ENCODE assay signal across 3 cellular contexts in the genomic region with DNA sequence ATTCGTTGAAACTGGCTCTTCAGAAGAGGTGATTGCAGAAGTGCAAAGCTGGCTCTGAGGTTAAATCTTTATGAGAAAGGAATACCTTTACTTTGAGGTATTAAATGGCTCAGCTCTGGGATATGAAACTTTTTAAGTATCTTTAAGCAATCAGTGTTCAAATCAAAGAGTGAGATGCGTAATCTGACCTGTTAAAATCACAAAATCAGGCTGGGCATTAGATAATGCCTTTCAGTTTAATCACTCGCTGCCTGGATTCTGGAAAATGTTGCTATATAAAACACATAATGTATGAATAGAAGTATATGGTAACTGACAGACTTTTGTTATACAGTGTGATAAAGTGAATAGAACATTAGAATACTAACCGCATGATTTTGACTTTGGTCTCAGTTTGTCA.
TF ChIP-seq lines count a peak whose summit lies in the region.

No MANE protein-coding gene starts in this region.

TF ChIP-seq in SK-N-SH, 30 proteins besides CTCF, POLR2A, EP300 and RAD21:
- no peak for TF ChIP-seq FOSL2 (IDR thresholded peaks at IDR 0.05; ENCODE audit: borderline replicate concordance, low read depth)
- no peak for TF ChIP-seq ZBTB33 (IDR thresholded peaks at IDR 0.05; ENCODE audit: borderline replicate concordance, low read depth)
- TF ChIP-seq POLR2AphosphoS5 (IDR thresholded peaks at IDR 0.05; ENCODE audit: low read depth, low read length), result no peak
- no peak for TF ChIP-seq ELF1 (IDR thresholded peaks at IDR 0.05)
- TF ChIP-seq MXI1 (IDR thresholded peaks at IDR 0.05; ENCODE audit: low read depth, low read length), result no peak
- no peak for TF ChIP-seq MAX (IDR thresholded peaks at IDR 0.05; ENCODE audit: low read depth)
- TF ChIP-seq JUND (IDR thresholded peaks at IDR 0.05), result no peak
- TF ChIP-seq EZH2phosphoT487 (IDR thresholded peaks at IDR 0.05; ENCODE audit: borderline replicate concordance, low read depth), result no peak
- no peak for TF ChIP-seq MEF2A (IDR thresholded peaks at IDR 0.05; ENCODE audit: borderline replicate concordance, low read depth)
- no peak for TF ChIP-seq YY1 (IDR thresholded peaks at IDR 0.05; ENCODE audit: low read depth)
- no peak for TF ChIP-seq TAF1 (IDR thresholded peaks at IDR 0.05; ENCODE audit: borderline replicate concordance, low read depth, low read length)
- TF ChIP-seq NRF1 (IDR thresholded peaks at IDR 0.05; ENCODE audit: low read depth, low read length), result no peak
- TF ChIP-seq RFX5 (IDR thresholded peaks at IDR 0.05; ENCODE audit: low read length), result no peak
- no peak for TF ChIP-seq FOXM1 (IDR thresholded peaks at IDR 0.05; ENCODE audit: low read depth)
- no peak for TF ChIP-seq GABPA (IDR thresholded peaks at IDR 0.05; ENCODE audit: low read depth)
- TF ChIP-seq RCOR1 (IDR thresholded peaks at IDR 0.05; ENCODE audit: low read length), result no peak
- TF ChIP-seq USF1 (IDR thresholded peaks at IDR 0.05; ENCODE audit: borderline replicate concordance, low read depth), result no peak
- no peak for TF ChIP-seq IRF3 (IDR thresholded peaks at IDR 0.05; ENCODE audit: low read depth, low read length)
- no peak for TF ChIP-seq CHD2 (IDR thresholded peaks at IDR 0.05; ENCODE audit: low read length, partially characterized antibody)
TF ChIP-seq in SK-N-SH: peak in this region for 0.

TF ChIP-seq in SK-N-SH treated with all-trans-retinoic acid at 6 μM for 48 hours, 23 proteins besides CTCF, POLR2A, EP300 and RAD21:
- TF ChIP-seq PATZ1 (CRISPR knock-in tag; IDR thresholded peaks at IDR 0.05; ENCODE audit: borderline replicate concordance) (no peak), ISL1 (CRISPR knock-in tag; IDR thresholded peaks at IDR 0.05) (no peak)

TF ChIP-seq in HEK293, 187 proteins besides CTCF, POLR2A, EP300 and RAD21:
- TF ChIP-seq ZNF677 (tag by site-specific recombination; IDR thresholded peaks at IDR 0.05) (no peak), GLIS1 (tag by site-specific recombination; IDR thresholded peaks at IDR 0.05) (no peak), ZNF133 (tag by site-specific recombination; IDR thresholded peaks at IDR 0.05) (no peak), GFI1B (tag by site-specific recombination; IDR thresholded peaks at IDR 0.05) (peak; percentile 81), PRDM6 (tag by site-specific recombination; IDR thresholded peaks at IDR 0.05) (peak; percentile 70), FEZF1 (tag by site-specific recombination; IDR thresholded peaks at IDR 0.05) (no peak), ZNF335 (tag by site-specific recombination; conservative IDR thresholded peaks at IDR 0.05) (no peak), ZSCAN30 (tag by site-specific recombination; IDR thresholded peaks at IDR 0.05) (0 out of 2 replicates have a peak, but pooled peaks have one; percentile 11)
- TF ChIP-seq, protein P1, sequence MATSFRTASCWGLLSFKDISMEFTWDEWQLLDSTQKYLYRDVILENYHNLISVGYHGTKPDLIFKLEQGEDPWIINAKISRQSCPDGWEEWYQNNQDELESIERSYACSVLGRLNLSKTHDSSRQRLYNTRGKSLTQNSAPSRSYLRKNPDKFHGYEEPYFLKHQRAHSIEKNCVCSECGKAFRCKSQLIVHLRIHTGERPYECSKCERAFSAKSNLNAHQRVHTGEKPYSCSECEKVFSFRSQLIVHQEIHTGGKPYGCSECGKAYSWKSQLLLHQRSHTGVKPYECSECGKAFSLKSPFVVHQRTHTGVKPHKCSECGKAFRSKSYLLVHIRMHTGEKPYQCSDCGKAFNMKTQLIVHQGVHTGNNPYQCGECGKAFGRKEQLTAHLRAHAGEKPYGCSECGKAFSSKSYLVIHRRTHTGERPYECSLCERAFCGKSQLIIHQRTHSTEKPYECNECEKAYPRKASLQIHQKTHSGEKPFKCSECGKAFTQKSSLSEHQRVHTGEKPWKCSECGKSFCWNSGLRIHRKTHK (tag by site-specific recombination; IDR thresholded peaks at IDR 0.05), result no peak
